Comparison of ENCODE assay signal across 26 cellular contexts in genomic region chr7:106571563-106571962, GRCh38.
"Had no signal": no experiment of that assay in that cellular context is flagged by ENCODE, and none has a peak within 500 bp of the region (broad histone marks: within the 10 kb centered on the region; RNA-seq: fewer than 3 reads in every experiment).

No MANE protein-coding gene starts in this region.

- H3K9me3 ChIP-seq: ovary, psoas muscle, right lobe of liver, sigmoid colon, suprapubic skin, testis, tibial artery, transverse colon, upper lobe of left lung, vagina had no signal

- H3K27me3 ChIP-seq: neural progenitor cell, ovary, right lobe of liver, sigmoid colon, suprapubic skin, testis, tibial artery, transverse colon, upper lobe of left lung, vagina had no signal

- H3K9ac ChIP-seq: neural progenitor cell, parathyroid adenoma had no signal

- H3K4me3 ChIP-seq: neural progenitor cell, ovary, psoas muscle, right lobe of liver, sigmoid colon, suprapubic skin, testis, tibial artery, transverse colon, upper lobe of left lung, vagina had no signal

- H3K79me2 ChIP-seq: parathyroid adenoma had no signal

- H3K36me3 ChIP-seq: neural progenitor cell, ovary, right lobe of liver, sigmoid colon, suprapubic skin, tibial artery, transverse colon, upper lobe of left lung, vagina had no signal

- H3K27ac ChIP-seq: neural progenitor cell, ovary, parathyroid adenoma, psoas muscle, right lobe of liver, sigmoid colon, suprapubic skin, testis, tibial artery, transverse colon, vagina had no signal

- H3K4me1 ChIP-seq: parathyroid adenoma, testis had no signal

- DNase-seq: natural killer cell; occipital lobe; ovary; posterior cingulate gyrus; psoas muscle; right cardiac atrium; right lobe of liver; sigmoid colon; small intestine; stimulated activated CD4-positive, alpha-beta T cell treated with anti-CD3 and anti-CD28 coated beads, Interleukin-15, amount 100 ng/mL, for 24 hours; stimulated activated CD4-positive, alpha-beta T cell treated with anti-CD3 and anti-CD28 coated beads, Interleukin-2, amount 100 ng/mL, for 24 hours; stimulated activated CD4-positive, alpha-beta T cell treated with anti-CD3 and anti-CD28 coated beads, Interleukin-2, amount 100 ng/mL, for 48 hours; stimulated activated CD4-positive, alpha-beta T cell treated with anti-CD3 and anti-CD28 coated beads, Interleukin-4, amount 100 ng/mL, for 24 hours; stimulated activated naive CD4-positive, alpha-beta T cell; stimulated activated naive CD8-positive, alpha-beta T cell treated with anti-CD3 and anti-CD28 coated beads, Interleukin-15, amount 100 ng/mL, for 72 hours; stimulated activated naive CD8-positive, alpha-beta T cell treated with anti-CD3 and anti-CD28 coated beads, Interleukin-15, Interleukin-2, amounts not matched to agents 100 U/mL and 50 U/mL, for 24 hours; substantia nigra; testis; tibial artery; transverse colon; upper lobe of left lung had no signal

- H3K4me2 ChIP-seq: neural progenitor cell had no signal

- H2AFZ ChIP-seq: neural progenitor cell, parathyroid adenoma had no signal

- ATAC-seq: natural killer cell; psoas muscle; right cardiac atrium; right lobe of liver; stimulated activated effector memory CD8-positive, alpha-beta T cell treated with anti-CD3 and anti-CD28 coated beads, Interleukin-12 subunit alpha, Interleukin-12 subunit beta, amount 100 ng/mL, for 72 hours; stimulated activated naive CD8-positive, alpha-beta T cell treated with anti-CD3 and anti-CD28 coated beads, Interleukin-15, amount 100 ng/mL, for 72 hours; stimulated activated naive CD8-positive, alpha-beta T cell treated with anti-CD3 and anti-CD28 coated beads, Interleukin-15, Interleukin-2, amounts not matched to agents 100 U/mL and 50 U/mL, for 24 hours had no signal
